8 cellular contexts compared by ENCODE assay signal in the genomic region with DNA sequence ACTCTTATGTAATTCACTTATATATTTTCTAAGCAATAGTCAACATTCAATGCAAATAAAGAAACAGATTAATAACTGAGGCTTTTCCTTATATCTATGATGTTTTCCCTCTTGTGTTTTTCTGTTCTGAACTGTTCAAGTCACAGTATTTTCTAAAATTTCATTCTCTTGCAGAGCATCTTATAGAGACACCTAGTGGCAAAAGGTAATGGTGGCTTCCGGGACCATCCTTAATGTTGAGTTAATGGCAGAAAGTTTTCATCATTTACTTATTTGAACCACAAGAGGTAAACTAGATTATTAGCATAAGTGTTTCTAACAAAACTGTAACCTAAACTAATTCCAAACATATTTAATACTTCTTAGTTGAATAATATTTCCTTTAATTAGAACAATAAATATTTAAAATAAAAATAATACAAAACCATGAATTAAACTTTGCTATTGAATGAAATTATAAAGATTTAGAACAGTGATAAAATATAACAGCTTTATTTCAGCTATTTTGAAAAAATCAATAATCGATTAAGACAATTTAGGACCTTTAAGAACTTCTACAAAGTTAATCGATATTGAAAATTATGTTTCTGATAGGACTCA.
DNase-seq lines count a peak whose midpoint lies in the region; ATAC-seq, FAIRE-seq and TF ChIP-seq lines count a peak whose summit lies in the region.

No MANE protein-coding gene starts in this region.

- DNase-seq in HFF-Myc (ENCODE audit: extremely low read depth, low read depth) (no peak), NCI-H2227 treated with DMSO at 0.1 percent for 48 hours (lab: John Stamatoyannopoulos, UW) (peak; percentile 34), cerebellar cortex (ENCODE audit: low spot score) (peak; percentile 70), retinal pigment epithelial cell (ENCODE audit: low read depth) (no peak), AG20443 (ENCODE audit: low spot score) (no peak)

- TF ChIP-seq CTCF in HFF-Myc (IDR thresholded peaks at IDR 0.05; ENCODE audit: low read depth, low read length, missing control alignments), result peak; percentile 44
- peak; percentile 75 for TF ChIP-seq CTCF in retinal pigment epithelial cell (conservative IDR thresholded peaks at IDR 0.05; ENCODE audit: low read depth, low read length)

- no peak overlapping the region for H3K4me3 ChIP-seq in HFF-Myc (replicated peaks; ENCODE audit: low read depth, low read length)
- no peak overlapping the region for H3K4me3 ChIP-seq in retinal pigment epithelial cell (ENCODE audit: low read length)

- ATAC-seq in GM19324 (IDR thresholded peaks at IDR 0.05; ENCODE audit: low FRiP score, unreplicated experiment) (no peak), GM18511 (IDR thresholded peaks at IDR 0.05; ENCODE audit: unreplicated experiment) (no peak)

- FAIRE-seq in G401.6 (lab: Jason Lieb, UNC), result peak; percentile 98

Comparison
In these comparisons a context has a peak if more than half of its experiments do, and no peak if none do; other contexts are left out.
1. DNase-seq: peak in NCI-H2227 treated with DMSO at 0.1 percent for 48 hours (single experiment) and cerebellar cortex (single experiment); none in HFF-Myc (single experiment), retinal pigment epithelial cell (single experiment) and AG20443 (single experiment).